18 cellular contexts compared by ENCODE assay signal in the genomic region with DNA sequence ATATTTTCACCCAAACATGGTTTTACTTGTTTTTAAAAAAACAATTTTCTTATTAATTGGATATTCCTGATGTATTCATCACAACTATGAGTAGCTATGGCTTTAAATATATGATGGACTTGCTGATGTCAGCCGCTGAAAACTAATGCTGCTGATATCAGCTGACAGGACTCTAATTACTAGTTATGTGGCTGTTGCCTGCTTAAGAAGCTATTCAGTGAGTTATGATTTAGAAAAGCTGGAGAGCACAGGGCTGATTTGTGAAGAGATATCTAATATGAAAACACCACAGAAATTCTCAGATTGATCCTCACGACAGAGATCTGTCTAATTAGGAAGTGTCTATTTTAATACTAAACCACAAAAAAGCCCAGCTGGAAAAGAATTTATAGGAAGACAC. TPM values are rescaled to one million over a fixed set of nuclear protein-coding genes. Genes with fewer than 3 reads are reported as not detected.
DNase-seq lines count a peak whose midpoint lies in the region; ATAC-seq, FAIRE-seq and TF ChIP-seq lines count a peak whose summit lies in the region.
"Had no signal": no experiment of that assay in that cellular context is flagged by ENCODE, and none has a peak within 500 bp of the region (broad histone marks: within the 10 kb centered on the region; RNA-seq: fewer than 3 reads in every experiment).

No MANE protein-coding gene starts in this region.

- TF ChIP-seq EP300 in A549 (IDR thresholded peaks at IDR 0.05): no peak
- no peak for TF ChIP-seq EP300 in sigmoid colon (IDR thresholded peaks at IDR 0.05)

- no peak overlapping the region for H3K4me3 ChIP-seq in A549
- H3K4me3 ChIP-seq in HCT116 (replicated peaks in 1 of 2; ENCODE audit: low read depth in 1 of 2, low read length in 2 of 2): no peak overlapping the region
- no peak overlapping the region for H3K4me3 ChIP-seq in esophagus squamous epithelium
- H3K4me3 ChIP-seq in kidney (ENCODE audit: low read length in 2 of 2): no peak overlapping the region
- no peak overlapping the region for H3K4me3 ChIP-seq in sigmoid colon
- H3K4me3 ChIP-seq: GM23248 had no signal

- no peak for FAIRE-seq in A549 (lab: Jason Lieb, UNC)
- FAIRE-seq in kidney (lab: Jason Lieb, UNC): no peak

- TF ChIP-seq RAD21 in A549 (conservative IDR thresholded peaks at IDR 0.05 in 1 of 2, IDR thresholded peaks at IDR 0.05 in 1 of 2): no peak
- TF ChIP-seq RAD21 in HCT116 (IDR thresholded peaks at IDR 0.05; ENCODE audit: low read depth): no peak

- H3K9ac ChIP-seq in HCT116 (ENCODE audit: low read length) (no peak overlapping the region), kidney (ENCODE audit: low read length in 2 of 2) (no peak overlapping the region)
- H3K9ac ChIP-seq: GM23248 had no signal

- H3K36me3 ChIP-seq in HCT116 (ENCODE audit: control insufficient read depth in 1 of 2, insufficient read depth in 2 of 2, low read length in 2 of 2) (no peaks in the 10 kb centered on the region), esophagus squamous epithelium (no peaks in the 10 kb centered on the region), kidney (ENCODE audit: control insufficient read depth in 1 of 2, insufficient read depth in 2 of 2, low read length in 2 of 2) (no peaks in the 10 kb centered on the region), sigmoid colon (no peaks in the 10 kb centered on the region)
- H3K36me3 ChIP-seq: BE2C had no signal

- WGBS in A549 (ENCODE audit: missing lambda C conversion rate): 71% methylated on average over 2 of the region's 2 CpGs
- 63 to 76% methylated on average over 2 of the region's 2 CpGs for WGBS in esophagus squamous epithelium, 2 donors
- WGBS in sigmoid colon, 2 donors: 75 to 82% methylated on average over 2 of the region's 2 CpGs

- ATAC-seq in A549: no peak
- no peak for ATAC-seq in HCT116
- ATAC-seq in HG02938 (IDR thresholded peaks at IDR 0.05; ENCODE audit: unreplicated experiment): no peak
- ATAC-seq: T-helper 17 cell had no signal

- H2AFZ ChIP-seq in HCT116 (ENCODE audit: low read depth, low read length, poor library complexity, severe bottlenecking): peak overlapping the region; percentile 64
- H2AFZ ChIP-seq: GM23248 had no signal

- no peak overlapping the region for H3K27ac ChIP-seq in A549
- H3K27ac ChIP-seq in HCT116 (ENCODE audit: low read depth, low read length): no peak overlapping the region
- H3K27ac ChIP-seq in esophagus squamous epithelium: peak overlapping the region in 3 of 4 donors; percentile 61 to 79 (median 74)
- H3K27ac ChIP-seq in kidney (ENCODE audit: low read depth in 2 of 2, low read length in 2 of 2): no peak overlapping the region
- H3K27ac ChIP-seq in sigmoid colon: peak overlapping the region in 1 of 4 donors; percentile 70
- H3K27ac ChIP-seq: GM23248 had no signal

- CTCF ChIA-PET in A549 (lab: Yijun Ruan, JAX) (interaction anchor here (0.8 to 1.1 kb wide), 3 partner anchors 18 to 68 kb away, joined by 3 read pairs; no protein-coding TSS in a partner anchor), HCT116 (lab: Charles Lee) (no interaction called here)

- no peaks in the 10 kb centered on the region for H3K9me2 ChIP-seq in HCT116 (ENCODE audit: insufficient read depth)

- POLR2A ChIA-PET in A549 (lab: Yijun Ruan, JAX): no interaction called here
- POLR2A ChIA-PET in HCT116 (lab: Charles Lee): no interaction called here

- H3K27me3 ChIP-seq in HCT116 (ENCODE audit: insufficient read depth, low read length) (no peaks in the 10 kb centered on the region), esophagus squamous epithelium (no peaks in the 10 kb centered on the region), sigmoid colon (no peaks in the 10 kb centered on the region)
- H3K27me3 ChIP-seq: BE2C had no signal

- H3K9me3 ChIP-seq in A549 (no peaks in the 10 kb centered on the region), HCT116 (ENCODE audit: control insufficient read depth in 1 of 2, insufficient read depth in 1 of 2, low read depth in 1 of 2, low read length in 2 of 2) (no peaks in the 10 kb centered on the region), esophagus squamous epithelium (no peaks in the 10 kb centered on the region), kidney (ENCODE audit: control insufficient read depth in 1 of 2, low read length in 2 of 2) (no peaks in the 10 kb centered on the region), sigmoid colon (no peaks in the 10 kb centered on the region)
- H3K9me3 ChIP-seq: BE2C had no signal

- intact Hi-C loops in HCT116 (cut with micrococcal nuclease): no loop called here
- intact Hi-C loops in esophagus squamous epithelium (cut with DNase I): no loop called here
- intact Hi-C loops in kidney (cut with DNase I): no loop called here
- intact Hi-C loops in sigmoid colon (cut with DNase I): loop anchor here (5.0 kb wide), 1 partner anchor 47 kb away; no protein-coding TSS in a partner anchor

- H4K20me1 ChIP-seq in HCT116 (ENCODE audit: insufficient read depth): no peaks in the 10 kb centered on the region

- DNase-seq in A549 (ENCODE audit: low read depth in 1 of 2, low spot score in 1 of 2): no peak
- no peak for DNase-seq in HCT116 (ENCODE audit: low read depth, low spot score)
- peak; percentile 41 for DNase-seq in NCI-H2227 (lab: John Stamatoyannopoulos, UW; ENCODE audit: unreplicated experiment)
- DNase-seq in esophagus squamous epithelium (lab: John Stamatoyannopoulos, UW): no peak
- DNase-seq in HPDE6-E6E7 (ENCODE audit: extremely low spot score): no peak
- DNase-seq in kidney: no peak
- no peak for DNase-seq in sigmoid colon
- DNase-seq: BE2C; CD4-positive, alpha-beta memory T cell; GM23248; HFFc6; Karpas-422; MM.1S; NCI-H187 treated with DMSO at 0.1 percent for 48 hours; NCI-H226; NCI-H526 treated with DMSO at 0.1 percent for 48 hours; T-helper 17 cell had no signal

- TF ChIP-seq POLR2A in A549 (IDR thresholded peaks at IDR 0.05; ENCODE audit: low read length): no peak
- TF ChIP-seq POLR2A in HCT116 (IDR thresholded peaks at IDR 0.05; ENCODE audit: borderline replicate concordance, extremely low read depth, insufficient read depth, insufficient read length): no peak
- TF ChIP-seq POLR2A in esophagus squamous epithelium (IDR thresholded peaks at IDR 0.05): no peak
- TF ChIP-seq POLR2A in sigmoid colon (IDR thresholded peaks at IDR 0.05): no peak

- H3K4me2 ChIP-seq in A549 (0 out of 3 replicates have a peak overlapping the region, but pooled peaks have one; percentile 34), HCT116 (ENCODE audit: low read length) (no peak overlapping the region)

- TF ChIP-seq CTCF in A549 (IDR thresholded peaks at IDR 0.05) (no peak), HCT116 (IDR thresholded peaks at IDR 0.05 in 2 of 3, conservative IDR thresholded peaks at IDR 0.05 in 1 of 3; ENCODE audit: borderline replicate concordance in 1 of 3, insufficient read depth in 1 of 3, low read depth in 2 of 3, low read length in 2 of 3) (no peak), esophagus squamous epithelium (IDR thresholded peaks at IDR 0.05) (no peak), kidney (IDR thresholded peaks at IDR 0.05; ENCODE audit: borderline replicate concordance, extremely low read depth, insufficient read depth) (no peak), sigmoid colon (IDR thresholded peaks at IDR 0.05) (no peak)

- BruUV-seq in HCT116 (replicated peaks; lab: Mats Ljungman, UMichigan): no TSS peak

- RAD21 ChIA-PET in HCT116 (lab: Charles Lee; ENCODE audit: low non-redundant PET in 1 of 2, low total read pairs in 2 of 2, uncharacterized antibody in 2 of 2, unreplicated experiment in 2 of 2): no interaction called here

- peaks cover 25% of the 10 kb centered on the region for H3K4me1 ChIP-seq in A549
- peaks cover 9 to 18% of the 10 kb centered on the region in 2 experiments; a peak in 3 of 4 replicates for H3K4me1 ChIP-seq in HCT116 (ENCODE audit: control insufficient read depth in 1 of 2, insufficient read depth in 2 of 2, low read length in 2 of 2)
- peaks cover 13 to 40% (median 21%) of the 10 kb centered on the region in 3 donors for H3K4me1 ChIP-seq in esophagus squamous epithelium
- peaks cover 3 to 6% of the 10 kb centered on the region in 2 donors for H3K4me1 ChIP-seq in kidney (ENCODE audit: control insufficient read depth in 1 of 2, insufficient read depth in 1 of 2, low read depth in 1 of 2, low read length in 2 of 2)
- peaks cover 0 to 34% (median 28%) of the 10 kb centered on the region in 4 donors for H3K4me1 ChIP-seq in sigmoid colon

- no peaks in the 10 kb centered on the region for H3K79me2 ChIP-seq in HCT116 (ENCODE audit: insufficient read depth, low read length)

TF ChIP-seq in A549, 52 proteins besides CTCF, POLR2A, EP300 and RAD21:
- TF ChIP-seq MYC (IDR thresholded peaks at IDR 0.05; ENCODE audit: borderline replicate concordance, low read length) (no peak), RNF2 (IDR thresholded peaks at IDR 0.05; ENCODE audit: borderline replicate concordance, low read depth) (no peak), HOXA7 (CRISPR knock-in tag; IDR thresholded peaks at IDR 0.05) (no peak)

TF ChIP-seq in HCT116, 20 proteins besides CTCF, POLR2A, EP300 and RAD21 (continues in another document):
- TF ChIP-seq, protein P1, sequence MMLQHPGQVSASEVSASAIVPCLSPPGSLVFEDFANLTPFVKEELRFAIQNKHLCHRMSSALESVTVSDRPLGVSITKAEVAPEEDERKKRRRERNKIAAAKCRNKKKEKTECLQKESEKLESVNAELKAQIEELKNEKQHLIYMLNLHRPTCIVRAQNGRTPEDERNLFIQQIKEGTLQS (IDR thresholded peaks at IDR 0.05): no peak
- TF ChIP-seq TCF7L2 (IDR thresholded peaks at IDR 0.05; ENCODE audit: borderline replicate concordance, extremely low read depth, insufficient read depth, insufficient read length): no peak

RNA-seq across cellular contexts. Expression of a gene that starts 31.7 kb away (rescaled TPM):
- polyA plus RNA-seq in A549 (2011; rRNA removed): 18.1 and 22.2 TPM in 2 replicates
- polyA plus RNA-seq in A549 (2012; cell fraction: cytosol; rRNA removed): 8.0 and 11.1 TPM in 2 replicates
- polyA plus RNA-seq in A549 (2012; cell fraction: nucleus; rRNA removed): 9.0 and 9.3 TPM in 2 replicates
- 7.3 to 9.1 TPM (median 9.0 TPM) in 3 replicates for polyA plus RNA-seq in A549 (2017; fragmentation: RNase III; extraction: RNeasy Plus Mini Kit Qiagen cat#74134 plus additional on column Dnase treatment)
- 38.5 and 44.5 TPM in 2 replicates for polyA minus RNA-seq in A549 (2011; rRNA and poly(A)+ RNA removed)
- total RNA-seq in HCT116 (2021; ENCODE audit: unreplicated experiment): 3.1 TPM
- 2.6 and 3.1 TPM in 2 replicates for polyA plus RNA-seq in HCT116 (2012)
- 10 to 100 TPM in 2 of 4 donors, 1 to 10 TPM in 2; 6.9 to 14.2 (median 8.9) TPM for total RNA-seq in esophagus squamous epithelium
- total RNA-seq in kidney: 10.4 TPM
- polyA plus RNA-seq in kidney (ENCODE audit: insufficient read depth, low read depth, low replicate concordance): 1.4 TPM
- 10 to 100 TPM in 1 of 4 donors, 1 to 10 TPM in 3; 5.0 to 16.3 (median 7.6) TPM for total RNA-seq in sigmoid colon
- polyA plus RNA-seq in sigmoid colon: 1 to 10 TPM; 3.5 to 5.4 (median 4.2) TPM

Comparison
In these comparisons a context has a peak if more than half of its experiments do, and no peak if none do; other contexts are left out.
1. H3K27ac ChIP-seq: peak in esophagus squamous epithelium (3 of 4); none in A549 (0 of 2), HCT116 (single experiment) and kidney (0 of 2).